36 cellular contexts compared by ENCODE assay signal in genomic region chr1:170318141-170318540, GRCh38.
"Had no signal": no experiment of that assay in that cellular context is flagged by ENCODE, and none has a peak within 500 bp of the region (broad histone marks: within the 10 kb centered on the region; RNA-seq: fewer than 3 reads in every experiment).

No MANE protein-coding gene starts in this region.

- H3K36me3 Mint-ChIP-seq: activated CD8-positive, alpha-beta memory T cell treated with anti-CD3 and anti-CD28 coated beads, Interleukin-2, amount 10 ng/mL, durations not matched to agents 7 days and 5 days; activated naive CD4-positive, alpha-beta T cell treated with anti-CD3 and anti-CD28 coated beads, Interleukin-2, amount 10 ng/mL, durations not matched to agents 7 days and 5 days; activated naive CD8-positive, alpha-beta T cell had no signal

- H3K4me2 ChIP-seq: PC-9 had no signal

- H3K4me1 Mint-ChIP-seq: activated CD4-positive, alpha-beta memory T cell treated with anti-CD3 and anti-CD28 coated beads, Interleukin-2, amount 10 ng/mL, durations not matched to agents 7 days and 5 days; activated CD8-positive, alpha-beta memory T cell treated with anti-CD3 and anti-CD28 coated beads, Interleukin-2, amount 10 ng/mL, durations not matched to agents 7 days and 5 days; activated naive CD4-positive, alpha-beta T cell treated with anti-CD3 and anti-CD28 coated beads, Interleukin-2, amount 10 ng/mL, durations not matched to agents 7 days and 5 days; activated naive CD8-positive, alpha-beta T cell treated with anti-CD3 and anti-CD28 coated beads, Interleukin-2, amount 50 U/mL, for 24 hours had no signal

- H2AFZ ChIP-seq: PC-9 had no signal

- FAIRE-seq: RCC 7860 had no signal

- H3K9me3 ChIP-seq: MG63 had no signal

- H3K4me3 Mint-ChIP-seq: activated CD4-positive, alpha-beta memory T cell treated with anti-CD3 and anti-CD28 coated beads, Interleukin-2, amount 10 ng/mL, durations not matched to agents 7 days and 5 days; activated CD8-positive, alpha-beta memory T cell treated with anti-CD3 and anti-CD28 coated beads, Interleukin-2, amount 10 ng/mL, durations not matched to agents 7 days and 5 days; activated naive CD4-positive, alpha-beta T cell treated with anti-CD3 and anti-CD28 coated beads, Interleukin-2, amount 10 ng/mL, durations not matched to agents 7 days and 5 days; activated naive CD8-positive, alpha-beta T cell; activated naive CD8-positive, alpha-beta T cell treated with anti-CD3 and anti-CD28 coated beads, Interleukin-2, amount 50 U/mL, for 24 hours had no signal

- DNase-seq: activated CD4-positive, alpha-beta memory T cell treated with anti-CD3 and anti-CD28 coated beads, Interleukin-2, amount 10 ng/mL, durations not matched to agents 7 days and 5 days; activated CD4-positive, alpha-beta T cell treated with anti-CD3 and anti-CD28 coated beads for 1 hour; activated CD4-positive, alpha-beta T cell treated with anti-CD3 and anti-CD28 coated beads for 48 hours; activated CD4-positive, CD25-positive, alpha-beta regulatory T cell; activated CD8-positive, alpha-beta memory T cell treated with anti-CD3 and anti-CD28 coated beads for 24 hours; activated CD8-positive, alpha-beta memory T cell treated with anti-CD3 and anti-CD28 coated beads, Interleukin-2, amount 10 ng/mL, durations not matched to agents 7 days and 5 days; activated CD8-positive, alpha-beta memory T cell treated with anti-CD3 and anti-CD28 coated beads, Interleukin-2, amount 50 U/mL, for 48 hours; activated effector memory CD4-positive, alpha-beta T cell treated with Interleukin-2 at 50 U/mL for 16 hours; activated naive CD4-positive, alpha-beta T cell treated with anti-CD3 and anti-CD28 coated beads, Interleukin-2, amount 10 ng/mL, durations not matched to agents 7 days and 5 days; activated naive CD8-positive, alpha-beta T cell treated with anti-CD3 and anti-CD28 coated beads, Interleukin-2, amount 50 U/mL, for 24 hours; activated T-cell treated with anti-CD3 and anti-CD28 coated beads, Interleukin-2, amount 50 U/mL, for 48 hours; aorta; Kasumi-1; KG1; MG63; NCI-H1048; NCI-H1105 treated with DMSO at 0.1 percent for 48 hours; NCI-H1436; NCI-H1694; NCI-H1930; NCI-H2081 treated with DMSO at 0.1 percent for 48 hours; NCI-H345; NCI-H526; NCI-H748 treated with DMSO at 0.1 percent for 48 hours; PC-9; SIG-M5; SW 1271; T-helper 1 cell; T-helper 2 cell; T1000; WERI-Rb-1 had no signal

- H3K27me3 Mint-ChIP-seq: activated naive CD4-positive, alpha-beta T cell treated with anti-CD3 and anti-CD28 coated beads, Interleukin-2, amount 10 ng/mL, durations not matched to agents 7 days and 5 days had no signal

- H3K9me3 Mint-ChIP-seq: activated CD4-positive, alpha-beta memory T cell treated with anti-CD3 and anti-CD28 coated beads, Interleukin-2, amount 10 ng/mL, durations not matched to agents 7 days and 5 days; activated naive CD4-positive, alpha-beta T cell treated with anti-CD3 and anti-CD28 coated beads, Interleukin-2, amount 10 ng/mL, durations not matched to agents 7 days and 5 days; activated naive CD8-positive, alpha-beta T cell treated with anti-CD3 and anti-CD28 coated beads, Interleukin-2, amount 50 U/mL, for 24 hours had no signal

- H3K27ac Mint-ChIP-seq: activated CD4-positive, alpha-beta memory T cell treated with anti-CD3 and anti-CD28 coated beads, Interleukin-2, amount 10 ng/mL, durations not matched to agents 7 days and 5 days; activated CD8-positive, alpha-beta memory T cell treated with anti-CD3 and anti-CD28 coated beads, Interleukin-2, amount 10 ng/mL, durations not matched to agents 7 days and 5 days; activated naive CD4-positive, alpha-beta T cell treated with anti-CD3 and anti-CD28 coated beads, Interleukin-2, amount 10 ng/mL, durations not matched to agents 7 days and 5 days; activated naive CD8-positive, alpha-beta T cell; activated naive CD8-positive, alpha-beta T cell treated with anti-CD3 and anti-CD28 coated beads, Interleukin-2, amount 50 U/mL, for 24 hours had no signal

- H3K36me3 ChIP-seq: cardiac muscle cell, MG63, WERI-Rb-1 had no signal

- H3K27ac ChIP-seq: cardiac muscle cell, PC-9, RWPE1, WERI-Rb-1 had no signal

- H3K4me3 ChIP-seq: cardiac muscle cell, MG63, PC-9 had no signal

- ATAC-seq: activated CD8-positive, alpha-beta memory T cell treated with anti-CD3 and anti-CD28 coated beads, Interleukin-2, amount 10 ng/mL, durations not matched to agents 7 days and 5 days; activated naive CD8-positive, alpha-beta T cell treated with anti-CD3 and anti-CD28 coated beads, Interleukin-2, amount 50 U/mL, for 24 hours; Right ventricle myocardium inferior had no signal

- H3K27me3 ChIP-seq: cardiac muscle cell, MG63 had no signal
